In the genomic region with DNA sequence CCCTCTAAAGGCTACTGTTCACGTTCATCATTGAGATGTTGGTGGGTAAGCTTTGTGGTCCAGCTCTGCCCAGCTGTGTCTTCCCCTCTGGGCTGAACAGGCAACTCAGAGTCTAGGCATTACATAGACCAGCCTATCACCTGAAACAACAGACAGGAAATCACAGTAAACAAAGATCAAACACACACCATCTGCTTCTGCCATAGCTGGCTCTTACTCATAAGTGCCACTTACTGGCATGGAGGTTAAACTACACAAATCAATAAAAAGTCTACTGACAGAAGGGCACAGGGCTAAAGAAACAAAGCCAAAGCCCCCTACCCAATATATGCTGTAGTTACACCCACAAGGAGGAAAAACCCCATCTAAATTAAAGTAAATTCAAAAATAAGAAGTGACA, we compare ENCODE assay signal across 26 cellular contexts. TPM values are rescaled to one million over a fixed set of nuclear protein-coding genes. Genes with fewer than 3 reads are reported as not detected.
DNase-seq lines count a peak whose midpoint lies in the region; ATAC-seq and TF ChIP-seq lines count a peak whose summit lies in the region.
"Had no signal": no experiment of that assay in that cellular context is flagged by ENCODE, and none has a peak within 500 bp of the region (broad histone marks: within the 10 kb centered on the region; RNA-seq: fewer than 3 reads in every experiment).

No MANE protein-coding gene starts in this region.

- no TSS peak for BruUV-seq in mammary epithelial cell (replicated peaks; lab: Mats Ljungman, UMichigan)

- no peaks in the 10 kb centered on the region for H3K4me1 ChIP-seq in mammary epithelial cell (ENCODE audit: insufficient read depth, low read length)
- no peaks in the 10 kb centered on the region for H3K4me1 ChIP-seq in neural progenitor cell
- H3K4me1 ChIP-seq: HAP-1 had no signal

- no peaks in the 10 kb centered on the region for H3K79me2 ChIP-seq in mammary epithelial cell (ENCODE audit: insufficient read depth, low read length)
- no peaks in the 10 kb centered on the region for H3K79me2 ChIP-seq in neural progenitor cell (ENCODE audit: low read depth)

- H3K9me3 Mint-ChIP-seq in neural progenitor cell, result peaks cover 36% of the 10 kb centered on the region

- H3K27ac ChIP-seq in 22Rv1 (no peak overlapping the region), mammary epithelial cell (ENCODE audit: insufficient read depth, low read depth, low read length) (no peak overlapping the region), neural progenitor cell (no peak overlapping the region)
- H3K27ac ChIP-seq: C4-2B, GM23248, KMS-11 had no signal

- dilution Hi-C loops in mammary epithelial cell (cut with HindIII; ENCODE audit: low sequenced_read_pairs), result no loop called here

- H3K9ac ChIP-seq in mammary epithelial cell (ENCODE audit: insufficient read depth, low read length) (no peak overlapping the region), neural progenitor cell (no peak overlapping the region)
- H3K9ac ChIP-seq: GM23248, KMS-11, SK-N-SH had no signal

- no peak for ATAC-seq in GM21447 (IDR thresholded peaks at IDR 0.05; ENCODE audit: unreplicated experiment)
- ATAC-seq: PC-3 had no signal

- H3K9me3 ChIP-seq in mammary epithelial cell (replicated peaks; ENCODE audit: insufficient read depth, low read length) (peaks cover 2% of the 10 kb centered on the region), neural progenitor cell (ENCODE audit: low read depth) (peaks cover 12% of the 10 kb centered on the region)
- H3K9me3 ChIP-seq: HAP-1, SK-N-SH had no signal

- WGBS in mammary epithelial cell (ENCODE audit: low coverage, missing lambda C conversion rate), result 100% methylated on average over 1 of the region's 1 CpG

- CTCF ChIA-PET in mammary epithelial cell (lab: Charles Lee; ENCODE audit: low non-redundant PET), result no interaction called here

- H2AFZ ChIP-seq in mammary epithelial cell (ENCODE audit: low read depth, low read length) (no peak overlapping the region), neural progenitor cell (replicated peaks) (no peak overlapping the region)
- H2AFZ ChIP-seq: GM23248 had no signal

- in situ Hi-C loops in mammary epithelial cell (cut with MboI; ENCODE audit: low sequenced_read_pairs in 2 of 2), result no loop called here

- no peaks in the 10 kb centered on the region for H3K4me1 Mint-ChIP-seq in neural progenitor cell
- H3K4me1 Mint-ChIP-seq: CD8-positive, alpha-beta memory T cell had no signal

- DNase-seq in DMS53 (lab: John Stamatoyannopoulos, UW), result peak; percentile 70
- DNase-seq in DMS53 treated with DMSO at 0.1 percent for 48 hours (lab: John Stamatoyannopoulos, UW; ENCODE audit: unreplicated experiment), result no peak
- DNase-seq in NAMALWA (ENCODE audit: low spot score), result peak; percentile 35
- peak; percentile 76 to 77 for DNase-seq in SHP77 (lab: John Stamatoyannopoulos, UW)
- DNase-seq in mammary epithelial cell, result no peak
- no peak for DNase-seq in neural progenitor cell (ENCODE audit: low spot score)
- DNase-seq: Calu3; CD8-positive, alpha-beta memory T cell; DMS79; GM23248; MV-4-11; NCI-H187; NCI-H524 treated with DMSO at 0.1 percent for 48 hours; PC-3; RPMI8226; SIG-M5; SK-N-SH; T-helper 2 cell had no signal

- TF ChIP-seq CTCF in 22Rv1 (IDR thresholded peaks at IDR 0.05) (peak; percentile 22; the same call in 1 of the 2 replicates), mammary epithelial cell (conservative IDR thresholded peaks at IDR 0.05 in 1 of 2, IDR thresholded peaks at IDR 0.05 in 1 of 2; ENCODE audit: extremely low read depth in 1 of 2, insufficient read depth in 1 of 2, low read depth in 1 of 2, low read length in 2 of 2) (no peak), neural progenitor cell (IDR thresholded peaks at IDR 0.05) (no peak)

- peaks cover 8% of the 10 kb centered on the region for H3K27me3 Mint-ChIP-seq in neural progenitor cell (ENCODE audit: insufficient read depth, low read depth)

- H3K27ac Mint-ChIP-seq in neural progenitor cell, result no peak overlapping the region

- no peaks in the 10 kb centered on the region for H3K36me3 Mint-ChIP-seq in neural progenitor cell
- H3K36me3 Mint-ChIP-seq: CD8-positive, alpha-beta memory T cell had no signal

- no peaks in the 10 kb centered on the region for H3F3A ChIP-seq in neural progenitor cell (ENCODE audit: low read depth)

- H3K4me2 ChIP-seq in mammary epithelial cell (ENCODE audit: insufficient read depth, low read depth, low read length) (no peak overlapping the region), neural progenitor cell (no peak overlapping the region)
- H3K4me2 ChIP-seq: KMS-11, SK-N-SH had no signal

- intact Hi-C loops in mammary epithelial cell (cut with micrococcal nuclease), result no loop called here

- H4K20me1 ChIP-seq in mammary epithelial cell (ENCODE audit: insufficient read depth, low read length) (no peaks in the 10 kb centered on the region), neural progenitor cell (ENCODE audit: low read depth) (no peaks in the 10 kb centered on the region)

- no peaks in the 10 kb centered on the region for H3K27me3 ChIP-seq in mammary epithelial cell (ENCODE audit: insufficient read depth, low read length)
- H3K27me3 ChIP-seq in neural progenitor cell, result no peaks in the 10 kb centered on the region

- no peak overlapping the region for H3K4me3 ChIP-seq in mammary epithelial cell (replicated peaks in 1 of 3; ENCODE audit: insufficient read depth in 1 of 3, low read depth in 2 of 3, low read length in 3 of 3)
- no peak overlapping the region for H3K4me3 ChIP-seq in neural progenitor cell
- H3K4me3 ChIP-seq: GM23248, HAP-1 had no signal

- H3K36me3 ChIP-seq in mammary epithelial cell (ENCODE audit: insufficient read depth, low read length), result no peaks in the 10 kb centered on the region
- H3K36me3 ChIP-seq in neural progenitor cell, result no peaks in the 10 kb centered on the region
- H3K36me3 ChIP-seq: HAP-1 had no signal

- no peak overlapping the region for H3K4me3 Mint-ChIP-seq in neural progenitor cell
- H3K4me3 Mint-ChIP-seq: CD8-positive, alpha-beta memory T cell had no signal

RNA-seq across cellular contexts. Expression of a gene that starts 35.0 kb away (rescaled TPM):
- total RNA-seq in mammary epithelial cell, result not detected
- not detected for polyA plus RNA-seq in mammary epithelial cell
- polyA minus RNA-seq in mammary epithelial cell, result not detected
- not detected in 2 replicates for total RNA-seq in neural progenitor cell (ENCODE audit: low replicate concordance)
- total RNA-seq: A172; Calu3; CD8-positive, alpha-beta memory T cell; GM23248; HT1080; M059J; PC-3 had no signal
- polyA plus RNA-seq: CD8-positive, alpha-beta memory T cell; GM23248; SK-N-SH had no signal

RNA-seq across cellular contexts. Expression of a gene that starts 59.7 kb away (rescaled TPM):
- total RNA-seq in mammary epithelial cell (1 to 10 TPM; 2.1 to 5.8 TPM), neural progenitor cell (ENCODE audit: low replicate concordance) (4.6 and 7.4 TPM in 2 replicates)
- 1.0 TPM for polyA plus RNA-seq in mammary epithelial cell
- 2.1 TPM for polyA minus RNA-seq in mammary epithelial cell

Comparison
In these comparisons a context has a peak if more than half of its experiments do, and no peak if none do; other contexts are left out.
1. DNase-seq: peak in DMS53 (single experiment), NAMALWA (single experiment) and SHP77 (2 of 2); none in DMS53 treated with DMSO at 0.1 percent for 48 hours (single experiment), mammary epithelial cell (single experiment) and neural progenitor cell (single experiment).